ENCODE assay signal across 26 cellular contexts in genomic region chr5:22295832-22296231, GRCh38.
"Had no signal": no experiment of that assay in that cellular context is flagged by ENCODE, and none has a peak within 500 bp of the region (broad histone marks: within the 10 kb centered on the region; RNA-seq: fewer than 3 reads in every experiment).

No MANE protein-coding gene starts in this region.

- H3K4me3 ChIP-seq: colonic mucosa, esophagus squamous epithelium, gastrocnemius medialis, heart right ventricle, left lung, lower lobe of right lung had no signal

- H3K36me3 ChIP-seq: colonic mucosa, esophagus squamous epithelium, gastrocnemius medialis, heart right ventricle, left lung, lower lobe of right lung had no signal

- FAIRE-seq: endometrium, keratinocyte had no signal

- H3K4me3 Mint-ChIP-seq: dendritic cell treated with granulocyte-macrophage colony-stimulating factor and Interleukin-4, amounts not matched to agents 40 ng/mL and 50 ng/mL, for 4 days; effector memory CD8-positive, alpha-beta T cell; endodermal cell; memory B cell; naive thymus-derived CD4-positive, alpha-beta T cell had no signal

- H3K36me3 Mint-ChIP-seq: memory B cell; naive thymus-derived CD4-positive, alpha-beta T cell had no signal

- H3K27ac Mint-ChIP-seq: dendritic cell treated with granulocyte-macrophage colony-stimulating factor and Interleukin-4, amounts not matched to agents 40 ng/mL and 50 ng/mL, for 4 days; effector memory CD8-positive, alpha-beta T cell; endodermal cell; memory B cell; naive thymus-derived CD4-positive, alpha-beta T cell had no signal

- DNase-seq: colonic mucosa; cortex of kidney; effector CD8-positive, alpha-beta T cell; effector memory CD8-positive, alpha-beta T cell; endodermal cell; erythroblast; esophagus squamous epithelium; foreskin fibroblast; gastrocnemius medialis; glutamatergic neuron; head of caudate nucleus; heart right ventricle; hippocampal formation; left cardiac atrium; left lung; left ventricle myocardium superior; lower lobe of right lung; mesendoderm; midbrain; naive thymus-derived CD4-positive, alpha-beta T cell had no signal

- H3K4me1 ChIP-seq: colonic mucosa, esophagus squamous epithelium, gastrocnemius medialis, heart right ventricle, left lung, lower lobe of right lung had no signal

- H3K27ac ChIP-seq: colonic mucosa, epithelial cell of prostate, esophagus squamous epithelium, gastrocnemius medialis, heart right ventricle, left lung, lower lobe of right lung had no signal

- ATAC-seq: effector memory CD8-positive, alpha-beta T cell; esophagus mucosa; gastrocnemius medialis; heart right ventricle; left cardiac atrium; left lung; left ventricle myocardium superior; lower lobe of right lung; naive thymus-derived CD4-positive, alpha-beta T cell had no signal

- H3K27me3 Mint-ChIP-seq: dendritic cell treated with granulocyte-macrophage colony-stimulating factor and Interleukin-4, amounts not matched to agents 40 ng/mL and 50 ng/mL, for 4 days; effector memory CD8-positive, alpha-beta T cell; memory B cell; naive thymus-derived CD4-positive, alpha-beta T cell had no signal

- H3K4me1 Mint-ChIP-seq: endodermal cell; memory B cell; naive thymus-derived CD4-positive, alpha-beta T cell had no signal

- H3K9me3 ChIP-seq: colonic mucosa, gastrocnemius medialis had no signal

- H3K27me3 ChIP-seq: colonic mucosa, esophagus squamous epithelium, gastrocnemius medialis, heart right ventricle, left lung had no signal
